Comparison of ENCODE assay signal across 9 cellular contexts in the genomic region with DNA sequence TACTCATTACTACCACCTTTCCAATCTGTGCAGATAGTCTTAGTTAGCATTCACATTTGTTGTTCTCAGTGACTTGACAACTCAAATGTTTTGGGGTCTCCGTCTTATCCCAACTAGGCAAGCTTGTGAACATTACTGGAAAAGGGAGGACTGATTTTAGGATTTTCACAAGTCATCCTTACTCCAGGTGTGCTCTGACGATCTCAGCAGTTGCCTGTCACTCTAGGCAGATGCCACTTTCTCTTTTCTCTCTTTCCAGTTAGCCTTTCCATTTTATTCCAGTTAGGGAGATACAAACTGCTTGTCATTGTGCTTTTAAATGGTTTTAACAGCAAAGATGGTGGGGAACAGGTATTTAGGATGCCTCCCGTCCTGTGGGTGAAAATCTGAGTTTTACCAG. TPM values are rescaled to one million over a fixed set of nuclear protein-coding genes. Genes with fewer than 3 reads are reported as not detected.
DNase-seq lines count a peak whose midpoint lies in the region; ATAC-seq and TF ChIP-seq lines count a peak whose summit lies in the region.
"Had no signal": no experiment of that assay in that cellular context is flagged by ENCODE, and none has a peak within 500 bp of the region (broad histone marks: within the 10 kb centered on the region; RNA-seq: fewer than 3 reads in every experiment).

No MANE protein-coding gene starts in this region.

- H3K4ac ChIP-seq in mesendoderm (ENCODE audit: low read depth, low read length) = no peak overlapping the region

- H3K27me3 ChIP-seq in cardiac muscle cell (no peaks in the 10 kb centered on the region), mesendoderm (ENCODE audit: insufficient read depth, low read length, poor library complexity) (no peaks in the 10 kb centered on the region), uterus (no peaks in the 10 kb centered on the region)

- H2BK5ac ChIP-seq in mesendoderm (ENCODE audit: low read length) = no peak overlapping the region

- H3K56ac ChIP-seq in mesendoderm (ENCODE audit: low read length) = peak overlapping the region; percentile 100

- H3K4me3 Mint-ChIP-seq in brain = peak overlapping the region; percentile 89 to 99 (median 96)

- H3K9me3 ChIP-seq in cardiac muscle cell (ENCODE audit: low read depth) (no peaks in the 10 kb centered on the region), uterus (no peaks in the 10 kb centered on the region)

- ATAC-seq in Right ventricle myocardium superior (ENCODE audit: poor library complexity) (no peak), GM19395 (IDR thresholded peaks at IDR 0.05; ENCODE audit: unreplicated experiment) (no peak)

- TF ChIP-seq CTCF in cardiac muscle cell (IDR thresholded peaks at IDR 0.05; ENCODE audit: low read depth, low read length) (no peak), brain (conservative IDR thresholded peaks at IDR 0.05) (no peak), uterus (IDR thresholded peaks at IDR 0.05) (no peak)

- H3K4me3 ChIP-seq in cardiac muscle cell (peak overlapping the region; percentile 59), mesendoderm (ENCODE audit: low read length) (peak overlapping the region; percentile 93), uterus (peak overlapping the region; percentile 86 to 89)

- no peak for DNase-seq in cardiac muscle cell (ENCODE audit: low read depth in 1 of 2, low spot score in 1 of 2)
- DNase-seq in Right ventricle myocardium superior = no peak
- no peak for DNase-seq in mesendoderm
- no peak for DNase-seq in uterus
- no peak for DNase-seq in HUDEP-2 (lab: John Stamatoyannopoulos, UW; ENCODE audit: unreplicated experiment in 76 of 76)
- no peak for DNase-seq in NCI-H82 treated with DMSO at 0.1 percent for 48 hours (lab: John Stamatoyannopoulos, UW; ENCODE audit: unreplicated experiment)
- DNase-seq: central memory CD4-positive, alpha-beta T cell had no signal

- H3K9me3 Mint-ChIP-seq in brain = peaks cover 0 to 6% (median 0%) of the 10 kb centered on the region in 5 experiments

- no peak overlapping the region for H3K23ac ChIP-seq in mesendoderm (ENCODE audit: low read length)

- no peak overlapping the region for H2BK15ac ChIP-seq in mesendoderm (replicated peaks; ENCODE audit: low read depth)

- H3K18ac ChIP-seq in mesendoderm (ENCODE audit: low read length) = no peak overlapping the region

- H3K27ac Mint-ChIP-seq in brain = peak overlapping the region; percentile 96 to 100 (median 98)

- no CpG with 5 or more reads among the region's 3 CpGs for WGBS in mesendoderm (ENCODE audit: extremely low coverage, insufficient coverage, low lambda C conversion rate)

- peaks cover 10% of the 10 kb centered on the region for H3K4me1 ChIP-seq in cardiac muscle cell (ENCODE audit: low read depth)
- peaks cover 2% of the 10 kb centered on the region for H3K4me1 ChIP-seq in mesendoderm (ENCODE audit: control insufficient read depth, low read depth, low read length)
- peaks cover 0 to 7% of the 10 kb centered on the region in 2 donors for H3K4me1 ChIP-seq in uterus

- no peak overlapping the region for H2BK120ac ChIP-seq in mesendoderm (ENCODE audit: low read depth, low read length)

- H4K5ac ChIP-seq in mesendoderm (ENCODE audit: low read length) = no peak overlapping the region

- H4K8ac ChIP-seq in mesendoderm (ENCODE audit: low read depth, low read length) = no peak overlapping the region

- peaks cover 37% of the 10 kb centered on the region for H3K36me3 Mint-ChIP-seq in brain

- H3K36me3 ChIP-seq in cardiac muscle cell (peaks cover 29% of the 10 kb centered on the region), mesendoderm (ENCODE audit: control insufficient read depth, insufficient read depth, low read length) (peaks cover 9% of the 10 kb centered on the region), uterus (no peaks in the 10 kb centered on the region)

- intact Hi-C loops in Right ventricle myocardium superior (cut with DNase I) = no loop called here
- intact Hi-C loops in uterus (cut with DNase I; ENCODE audit: low total_unique reads) = no loop called here

- no peak overlapping the region for H2AK5ac ChIP-seq in mesendoderm (ENCODE audit: low read length)

- no peak for TF ChIP-seq POLR2A in uterus (IDR thresholded peaks at IDR 0.05)

- peaks cover 2% of the 10 kb centered on the region for H3K79me1 ChIP-seq in mesendoderm (ENCODE audit: low read length)

- peak overlapping the region; percentile 84 for H3K4me2 ChIP-seq in mesendoderm (ENCODE audit: low read length)

- peaks cover 9% of the 10 kb centered on the region for H3K27me3 Mint-ChIP-seq in brain

- H3K9ac ChIP-seq in mesendoderm (ENCODE audit: low read length) = peak overlapping the region; percentile 99

- peaks cover 29% of the 10 kb centered on the region for H3K79me2 ChIP-seq in mesendoderm (ENCODE audit: control insufficient read depth, insufficient read depth, low read length)

- H3K4me1 Mint-ChIP-seq in brain = peaks cover 42% of the 10 kb centered on the region

- H3K27ac ChIP-seq in cardiac muscle cell = peak overlapping the region; percentile 84
- H3K27ac ChIP-seq in mesendoderm (ENCODE audit: low read depth, low read length) = no peak overlapping the region
- H3K27ac ChIP-seq in uterus = peak overlapping the region; percentile 82 to 88

RNA-seq across cellular contexts. Expression of gene PA2G4, which starts 1.1 kb away (rescaled TPM):
- total RNA-seq in cardiac muscle cell (166 and 235 TPM in 2 replicates), Right ventricle myocardium superior (68.0 TPM), uterus (100 to 1,000 TPM in 1 of 4 donors, 10 to 100 TPM in 3; 64.4 to 120 (median 81.0) TPM)
- polyA plus RNA-seq in cardiac muscle cell (132 and 189 TPM in 2 replicates), brain (ENCODE audit: insufficient read depth, low read depth, low replicate concordance) (169 TPM)
- polyA plus RNA-seq in mesendoderm (2013, experiment 1 of 2) = 327 TPM
- polyA plus RNA-seq in mesendoderm (2013, experiment 2 of 2) = 330 TPM

RNA-seq across cellular contexts. Expression of gene RPL41, which starts 10.9 kb away (rescaled TPM):
- 1,416 and 2,307 TPM in 2 replicates for total RNA-seq in cardiac muscle cell
- 2,144 and 2,427 TPM in 2 replicates for polyA plus RNA-seq in cardiac muscle cell
- total RNA-seq in Right ventricle myocardium superior = 1,888 TPM
- polyA plus RNA-seq in brain (ENCODE audit: insufficient read depth, low read depth, low replicate concordance) = 3,587 TPM
- polyA plus RNA-seq in mesendoderm (2013, experiment 1 of 2) = 13,921 TPM
- 13,663 TPM for polyA plus RNA-seq in mesendoderm (2013, experiment 2 of 2)
- 1,000 to 10,000 TPM; 1,022 to 4,789 (median 2,600) TPM for total RNA-seq in uterus

RNA-seq across cellular contexts. Expression of gene ZC3H10, which starts 12.6 kb away (rescaled TPM):
- total RNA-seq in cardiac muscle cell (5.4 and 7.5 TPM in 2 replicates), Right ventricle myocardium superior (5.8 TPM), uterus (1 to 10 TPM; 1.3 to 9.8 (median 4.2) TPM)
- polyA plus RNA-seq in cardiac muscle cell (7.2 and 10.6 TPM in 2 replicates), brain (ENCODE audit: insufficient read depth, low read depth, low replicate concordance) (4.0 TPM)
- 2.1 TPM for polyA plus RNA-seq in mesendoderm (2013, experiment 1 of 2)
- 2.1 TPM for polyA plus RNA-seq in mesendoderm (2013, experiment 2 of 2)

RNA-seq across cellular contexts. Expression of gene ESYT1, which starts 22.6 kb away (rescaled TPM):
- total RNA-seq in cardiac muscle cell = 103 and 107 TPM in 2 replicates
- 52.0 and 70.6 TPM in 2 replicates for polyA plus RNA-seq in cardiac muscle cell
- 27.0 TPM for total RNA-seq in Right ventricle myocardium superior
- polyA plus RNA-seq in brain (ENCODE audit: insufficient read depth, low read depth, low replicate concordance) = 132 TPM
- polyA plus RNA-seq in mesendoderm (2013, experiment 1 of 2) = 55.9 TPM
- 55.7 TPM for polyA plus RNA-seq in mesendoderm (2013, experiment 2 of 2)
- total RNA-seq in uterus = 100 to 1,000 TPM in 3 of 4 donors, 10 to 100 TPM in 1; 98.4 to 203 (median 134) TPM

RNA-seq across cellular contexts. Expression of gene ERBB3, which starts 25.5 kb away (rescaled TPM):
- total RNA-seq in cardiac muscle cell (22.0 and 26.6 TPM in 2 replicates), Right ventricle myocardium superior (4.8 TPM), uterus (10 to 100 TPM in 1 of 4 donors, 1 to 10 TPM in 2, under 1 TPM in 1; 0.77 to 29.0 (median 6.5) TPM)
- polyA plus RNA-seq in cardiac muscle cell (10.5 and 21.0 TPM in 2 replicates), brain (ENCODE audit: insufficient read depth, low read depth, low replicate concordance) (23.5 TPM)
- 29.3 TPM for polyA plus RNA-seq in mesendoderm (2013, experiment 1 of 2)
- polyA plus RNA-seq in mesendoderm (2013, experiment 2 of 2) = 30.6 TPM
